Comparison of ENCODE assay signal across 9 cellular contexts in the genomic region with DNA sequence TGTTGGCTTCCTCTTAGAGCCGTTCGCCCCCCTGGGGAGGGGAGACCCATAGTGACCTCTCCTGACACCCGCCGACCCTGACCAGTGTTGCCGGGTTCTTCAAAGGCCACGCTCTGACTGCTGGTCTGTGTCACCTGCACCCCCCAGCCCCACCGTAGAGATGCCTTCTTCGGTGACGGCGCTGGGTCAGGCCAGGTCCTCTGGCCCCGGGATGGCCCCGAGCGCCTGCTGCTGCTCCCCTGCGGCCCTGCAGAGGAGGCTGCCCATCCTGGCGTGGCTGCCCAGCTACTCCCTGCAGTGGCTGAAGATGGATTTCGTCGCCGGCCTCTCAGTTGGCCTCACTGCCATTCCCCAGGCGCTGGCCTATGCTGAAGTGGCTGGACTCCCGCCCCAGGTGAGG. TPM values are rescaled to one million over a fixed set of nuclear protein-coding genes. Genes with fewer than 3 reads are reported as not detected.
A peak's percentile ranks its signal among the peaks of the same experiment; 100 is the strongest.
DNase-seq lines count a peak whose midpoint lies in the region; ATAC-seq and TF ChIP-seq lines count a peak whose summit lies in the region.
"Had no signal": no experiment of that assay in that cellular context is flagged by ENCODE, and none has a peak within 500 bp of the region (broad histone marks: within the 10 kb centered on the region; RNA-seq: fewer than 3 reads in every experiment).

No MANE protein-coding gene starts in this region.

- no peak for TF ChIP-seq EP300 in sigmoid colon (IDR thresholded peaks at IDR 0.05)

- H3K27me3 ChIP-seq in Caco-2 (replicated peaks; ENCODE audit: control insufficient read depth, insufficient read depth, low read length) (no peaks in the 10 kb centered on the region), right cardiac atrium (ENCODE audit: control insufficient read depth, insufficient read depth) (no peaks in the 10 kb centered on the region), sigmoid colon (no peaks in the 10 kb centered on the region), SJCRH30 (no peaks in the 10 kb centered on the region)

- POLR2A ChIA-PET in Caco-2 (lab: Charles Lee), result no interaction called here
- POLR2A ChIA-PET in activated CD4-positive, alpha-beta memory T cell treated with anti-CD3 and anti-CD28 coated beads for 36 hours (lab: Charles Lee), result no interaction called here

- intact Hi-C loops in Caco-2 (cut with micrococcal nuclease; ENCODE audit: unreplicated experiment) (loop anchor here (5.0 kb wide), 1 partner anchor 74 kb away; the partner anchor contains the start of gene EIF4A3), right cardiac atrium (cut with DNase I) (no loop called here), sigmoid colon (cut with DNase I) (loop anchor here (2.0 to 5.0 kb wide), 3 partner anchors 41 to 119 kb away; partner anchors contain the start of genes EIF4A3, GAA and RNF213)
- intact Hi-C loops in activated CD4-positive, alpha-beta memory T cell treated with anti-CD3 and anti-CD28 coated beads for 36 hours (cut with micrococcal nuclease), result no loop called here

- peaks cover 2% of the 10 kb centered on the region for H3K36me3 ChIP-seq in Caco-2 (ENCODE audit: control insufficient read depth, insufficient read depth, low read length)
- peaks cover 0 to 27% (median 4%) of the 10 kb centered on the region in 4 donors for H3K36me3 ChIP-seq in sigmoid colon
- 0 out of 2 replicates have a peak, but pooled peaks cover 2% of the 10 kb centered on the region for H3K36me3 ChIP-seq in SJCRH30

- BruUV-seq in Caco-2 (replicated peaks; lab: Mats Ljungman, UMichigan), result no TSS peak

- no peaks in the 10 kb centered on the region for H3K9me3 Mint-ChIP-seq in Caco-2 (ENCODE audit: unreplicated experiment)
- no peaks in the 10 kb centered on the region for H3K9me3 Mint-ChIP-seq in activated CD4-positive, alpha-beta memory T cell treated with anti-CD3 and anti-CD28 coated beads for 36 hours

- peak overlapping the region; percentile 82 for H3K4me3 ChIP-seq in Caco-2 (ENCODE audit: low read depth, low read length)
- no peak overlapping the region for H3K4me3 ChIP-seq in right cardiac atrium (ENCODE audit: low read length)
- H3K4me3 ChIP-seq in sigmoid colon, result peak overlapping the region; percentile 83 to 100 (median 96)
- H3K4me3 ChIP-seq in SJCRH30, result no peak overlapping the region

- WGBS in right cardiac atrium, result 70% methylated on average over 20 of the region's 20 CpGs
- WGBS in sigmoid colon, 2 donors, result 86 to 89% methylated on average over 20 of the region's 20 CpGs

- H3K4me1 ChIP-seq in Caco-2 (peaks cover 6% of the 10 kb centered on the region; the same call in 1 of the 2 replicates), right cardiac atrium (ENCODE audit: control insufficient read depth, insufficient read depth, low read length) (no peaks in the 10 kb centered on the region), sigmoid colon (peaks cover 0 to 26% (median 21%) of the 10 kb centered on the region in 4 donors), SJCRH30 (0 out of 2 replicates have a peak, but pooled peaks cover 2% of the 10 kb centered on the region)

- H3K27ac Mint-ChIP-seq in Caco-2 (ENCODE audit: unreplicated experiment), result no peak overlapping the region
- H3K27ac Mint-ChIP-seq in activated CD4-positive, alpha-beta memory T cell treated with anti-CD3 and anti-CD28 coated beads for 36 hours, result peak overlapping the region; percentile 77

- CTCF ChIA-PET in Caco-2 (lab: Charles Lee), result no interaction called here
- CTCF ChIA-PET in activated CD4-positive, alpha-beta memory T cell treated with anti-CD3 and anti-CD28 coated beads for 36 hours (lab: Charles Lee), result no interaction called here

- no peaks in the 10 kb centered on the region for H3K27me3 Mint-ChIP-seq in Caco-2 (ENCODE audit: insufficient read depth, unreplicated experiment)
- H3K27me3 Mint-ChIP-seq in activated CD4-positive, alpha-beta memory T cell treated with anti-CD3 and anti-CD28 coated beads for 36 hours, result no peaks in the 10 kb centered on the region

- H3K9me3 ChIP-seq in Caco-2, result no peaks in the 10 kb centered on the region
- no peaks in the 10 kb centered on the region for H3K9me3 ChIP-seq in right cardiac atrium (ENCODE audit: control insufficient read depth, low read length)
- no peaks in the 10 kb centered on the region for H3K9me3 ChIP-seq in sigmoid colon
- no peaks in the 10 kb centered on the region for H3K9me3 ChIP-seq in SJCRH30 (replicated peaks)

- TF ChIP-seq CTCF in Caco-2 (IDR thresholded peaks at IDR 0.05; ENCODE audit: insufficient read depth in 1 of 2, low read depth in 1 of 2, low read length in 1 of 2, severe bottlenecking in 1 of 2, unreplicated experiment in 1 of 2) (no peak), sigmoid colon (IDR thresholded peaks at IDR 0.05) (no peak)

- peaks cover 30% of the 10 kb centered on the region for H3K36me3 Mint-ChIP-seq in Caco-2 (ENCODE audit: insufficient read depth, unreplicated experiment)
- H3K36me3 Mint-ChIP-seq in activated CD4-positive, alpha-beta memory T cell treated with anti-CD3 and anti-CD28 coated beads for 36 hours, result peaks cover 9% of the 10 kb centered on the region

- peaks cover 8% of the 10 kb centered on the region for H3K4me1 Mint-ChIP-seq in Caco-2 (ENCODE audit: low read depth, unreplicated experiment)
- H3K4me1 Mint-ChIP-seq in activated CD4-positive, alpha-beta memory T cell treated with anti-CD3 and anti-CD28 coated beads for 36 hours (ENCODE audit: low read depth), result peaks cover 35% of the 10 kb centered on the region

- ATAC-seq in right cardiac atrium (no peak), GM21390 (IDR thresholded peaks at IDR 0.05; ENCODE audit: unreplicated experiment) (no peak)

- H3K27ac ChIP-seq in right cardiac atrium (ENCODE audit: low read length) (no peak overlapping the region), sigmoid colon (peak overlapping the region in 2 of 4 donors; percentile 86 to 89), SJCRH30 (no peak overlapping the region)

- DNase-seq in Caco-2 (no peak), right cardiac atrium (peak in 2 of 3 donors; percentile 57 to 63), sigmoid colon (no peak), SJCRH30 (no peak), NCI-H526 (lab: John Stamatoyannopoulos, UW) (no peak), DMS53 treated with DMSO at 0.1 percent for 48 hours (lab: John Stamatoyannopoulos, UW; ENCODE audit: unreplicated experiment) (no peak)
- DNase-seq in activated CD4-positive, alpha-beta memory T cell treated with anti-CD3 and anti-CD28 coated beads for 36 hours, result no peak
- DNase-seq: NCI-H1436 treated with DMSO at 0.1 percent for 48 hours had no signal

- H3K4me3 Mint-ChIP-seq in Caco-2 (ENCODE audit: unreplicated experiment), result peak overlapping the region; percentile 96
- H3K4me3 Mint-ChIP-seq in activated CD4-positive, alpha-beta memory T cell treated with anti-CD3 and anti-CD28 coated beads for 36 hours, result peak overlapping the region; percentile 74

- no peak for TF ChIP-seq POLR2A in sigmoid colon (IDR thresholded peaks at IDR 0.05)

RNA-seq across cellular contexts. Expression of gene SLC26A11, which starts 1.2 kb away (rescaled TPM):
- total RNA-seq in Caco-2 (2022) (37.1 and 46.0 TPM in 2 replicates), right cardiac atrium (1 to 10 TPM; 5.3 to 7.8 (median 6.8) TPM), sigmoid colon (10 to 100 TPM in 3 of 4 donors, 1 to 10 TPM in 1; 6.8 to 14.5 (median 11.5) TPM)
- 10 to 100 TPM; 10.1 to 10.6 TPM for total RNA-seq in activated CD4-positive, alpha-beta memory T cell treated with anti-CD3 and anti-CD28 coated beads for 36 hours
- polyA plus RNA-seq in right cardiac atrium (4.4 TPM), sigmoid colon (1 to 10 TPM; 2.3 to 9.3 (median 3.0) TPM)
- 8.6 and 14.7 TPM in 2 replicates for total RNA-seq in SJCRH30 (2014; rRNA removed; shearing (Covaris generic))

RNA-seq across cellular contexts. Expression of gene SGSH, which starts 1.3 kb away (rescaled TPM):
- total RNA-seq in Caco-2 (2022), result 39.5 and 42.8 TPM in 2 replicates
- 10 to 100 TPM; 37.4 to 44.7 TPM for total RNA-seq in activated CD4-positive, alpha-beta memory T cell treated with anti-CD3 and anti-CD28 coated beads for 36 hours
- 10 to 100 TPM; 16.6 to 23.4 (median 19.9) TPM for total RNA-seq in right cardiac atrium
- 13.0 TPM for polyA plus RNA-seq in right cardiac atrium
- total RNA-seq in sigmoid colon, result 10 to 100 TPM; 11.4 to 31.6 (median 12.9) TPM
- 10 to 100 TPM in 1 of 3 donors, 1 to 10 TPM in 2; 3.6 to 37.0 (median 6.7) TPM for polyA plus RNA-seq in sigmoid colon
- 18.3 and 19.3 TPM in 2 replicates for total RNA-seq in SJCRH30 (2014; rRNA removed; shearing (Covaris generic))

RNA-seq across cellular contexts. Expression of gene RNF213, which starts 39.3 kb away (rescaled TPM):
- total RNA-seq in Caco-2 (2022) (61.4 and 70.5 TPM in 2 replicates), right cardiac atrium (10 to 100 TPM; 36.3 to 49.7 (median 43.9) TPM), sigmoid colon (100 to 1,000 TPM in 1 of 4 donors, 10 to 100 TPM in 3; 48.2 to 109 (median 52.7) TPM)
- total RNA-seq in activated CD4-positive, alpha-beta memory T cell treated with anti-CD3 and anti-CD28 coated beads for 36 hours, result 100 to 1,000 TPM; 421 to 440 TPM
- polyA plus RNA-seq in right cardiac atrium (28.7 TPM), sigmoid colon (100 to 1,000 TPM in 1 of 3 donors, 10 to 100 TPM in 1, 1 to 10 TPM in 1; 7.8 to 138 (median 14.6) TPM)
- total RNA-seq in SJCRH30 (2014; rRNA removed; shearing (Covaris generic)), result 12.2 and 13.0 TPM in 2 replicates

RNA-seq across cellular contexts. Expression of gene CARD14, which starts 51.6 kb away (rescaled TPM):
- total RNA-seq in Caco-2 (2022), result 1.3 and 1.8 TPM in 2 replicates
- not detected for total RNA-seq in activated CD4-positive, alpha-beta memory T cell treated with anti-CD3 and anti-CD28 coated beads for 36 hours
- under 1 TPM in 2 of 4 donors, not detected in 2; 0.14 to 0.20 TPM for total RNA-seq in right cardiac atrium
- polyA plus RNA-seq in right cardiac atrium, result 0.05 TPM
- not detected for total RNA-seq in sigmoid colon
- 1 to 10 TPM in 2 of 3 donors, under 1 TPM in 1; 0.23 to 1.8 (median 1.5) TPM for polyA plus RNA-seq in sigmoid colon
- total RNA-seq in SJCRH30 (2014; rRNA removed; shearing (Covaris generic)), result 0.32 and 0.33 TPM in 2 replicates

Comparison
In these comparisons a context has a peak if more than half of its experiments do, and no peak if none do; other contexts are left out.
1. DNase-seq: peak in right cardiac atrium (2 of 3); none in Caco-2 (0 of 2), activated CD4-positive, alpha-beta memory T cell treated with anti-CD3 and anti-CD28 coated beads for 36 hours (single experiment), sigmoid colon (single experiment), SJCRH30 (0 of 2), NCI-H526 (0 of 2) and DMS53 treated with DMSO at 0.1 percent for 48 hours (single experiment).
2. H3K4me3 ChIP-seq: peak in Caco-2 (single experiment) and sigmoid colon (4 of 4); none in right cardiac atrium (single experiment) and SJCRH30 (single experiment).
3. intact Hi-C loops: an anchor here in Caco-2 (5.0 kb wide) and sigmoid colon (2.0 to 5.0 kb wide); none called in activated CD4-positive, alpha-beta memory T cell treated with anti-CD3 and anti-CD28 coated beads for 36 hours and right cardiac atrium.